ENCODE assay signal across 11 cellular contexts in genomic region chr6:47483516-47483852, GRCh38. TPM values are rescaled to one million over a fixed set of nuclear protein-coding genes. Genes with fewer than 3 reads are reported as not detected.
A peak's percentile ranks its signal among the peaks of the same experiment; 100 is the strongest.
DNase-seq lines count a peak whose midpoint lies in the region; ATAC-seq and TF ChIP-seq lines count a peak whose summit lies in the region.
"Had no signal": no experiment of that assay in that cellular context is flagged by ENCODE, and none has a peak within 500 bp of the region (broad histone marks: within the 10 kb centered on the region; RNA-seq: fewer than 3 reads in every experiment).

No MANE protein-coding gene starts in this region.

- no TSS peak for BruUV-seq in Panc1 (replicated peaks; lab: Mats Ljungman, UMichigan)

- H3K9me3 ChIP-seq in Panc1 (ENCODE audit: control insufficient read depth, insufficient read depth, low read depth, low read length) (no peaks in the 10 kb centered on the region), muscle layer of duodenum (ENCODE audit: control insufficient read depth in 1 of 2, low read length in 2 of 2) (no peaks in the 10 kb centered on the region)
- H3K9me3 ChIP-seq: pancreas had no signal

- in situ Hi-C loops in Panc1 (cut with HindIII; ENCODE audit: low pct_unique_long_range_greater_than_20kb, low sequenced_read_pairs): no loop called here

- peaks cover 2% of the 10 kb centered on the region for H3K27me3 Mint-ChIP-seq in activated T-helper 1 cell treated with anti-CD3 and anti-CD28 coated beads, Interleukin-12 subunit alpha, Interleukin-12 subunit beta, Interleukin-2, Interleukin-4 antibody, amounts not matched to agents 30 ng/mL and 10 ng/mL and 1 ng/mL, durations not matched to agents 14 hours and 24 hours and 36 hours (ENCODE audit: insufficient read depth)

- POLR2A ChIA-PET in Panc1 (lab: Charles Lee): no interaction called here

- H3K36me3 ChIP-seq in Panc1 (ENCODE audit: control insufficient read depth, insufficient read depth, low read length): peaks cover 6% of the 10 kb centered on the region; the same call in 1 of the 2 replicates
- no peaks in the 10 kb centered on the region for H3K36me3 ChIP-seq in muscle layer of duodenum (ENCODE audit: control insufficient read depth in 1 of 2, insufficient read depth in 2 of 2, low read length in 2 of 2)
- H3K36me3 ChIP-seq: pancreas had no signal

- H3K4me3 ChIP-seq in Panc1 (ENCODE audit: low read depth in 2 of 2, low read length in 2 of 2): no peak overlapping the region
- no peak overlapping the region for H3K4me3 ChIP-seq in muscle layer of duodenum (ENCODE audit: low read depth in 1 of 2, low read length in 2 of 2)
- H3K4me3 ChIP-seq: pancreas had no signal

- H3K4me3 Mint-ChIP-seq in activated T-helper 1 cell treated with anti-CD3 and anti-CD28 coated beads, Interleukin-12 subunit alpha, Interleukin-12 subunit beta, Interleukin-2, Interleukin-4 antibody, amounts not matched to agents 30 ng/mL and 10 ng/mL and 1 ng/mL, durations not matched to agents 14 hours and 24 hours and 36 hours: no peak overlapping the region

- CTCF ChIA-PET in Panc1 (lab: Charles Lee): no interaction called here

- H3K27ac ChIP-seq in Panc1 (ENCODE audit: low read length) (0 out of 2 replicates have a peak overlapping the region, but pooled peaks have one; percentile 18), muscle layer of duodenum (ENCODE audit: low read length) (peak overlapping the region; percentile 19), substantia nigra (ENCODE audit: low read depth, low read length, poor library complexity, severe bottlenecking) (no peak overlapping the region)

- H3K9me3 Mint-ChIP-seq in activated T-helper 1 cell treated with anti-CD3 and anti-CD28 coated beads, Interleukin-12 subunit alpha, Interleukin-12 subunit beta, Interleukin-2, Interleukin-4 antibody, amounts not matched to agents 30 ng/mL and 10 ng/mL and 1 ng/mL, durations not matched to agents 14 hours and 24 hours and 36 hours: no peaks in the 10 kb centered on the region

- H3K4me1 Mint-ChIP-seq in activated T-helper 1 cell treated with anti-CD3 and anti-CD28 coated beads, Interleukin-12 subunit alpha, Interleukin-12 subunit beta, Interleukin-2, Interleukin-4 antibody, amounts not matched to agents 30 ng/mL and 10 ng/mL and 1 ng/mL, durations not matched to agents 14 hours and 24 hours and 36 hours (ENCODE audit: low read depth): peaks cover 45% of the 10 kb centered on the region

- peaks cover 46% of the 10 kb centered on the region for H3K4me1 ChIP-seq in Panc1 (ENCODE audit: control insufficient read depth, insufficient read depth, low read length)
- peaks cover 7 to 14% of the 10 kb centered on the region in 2 donors for H3K4me1 ChIP-seq in muscle layer of duodenum (ENCODE audit: control insufficient read depth in 1 of 2, insufficient read depth in 2 of 2, low read length in 2 of 2)

- TF ChIP-seq CTCF in Panc1 (IDR thresholded peaks at IDR 0.05): no peak

- ATAC-seq in GM18517 (IDR thresholded peaks at IDR 0.05; ENCODE audit: unreplicated experiment) (peak; percentile 20), HG02588 (IDR thresholded peaks at IDR 0.05; ENCODE audit: unreplicated experiment) (peak; percentile 17), Panc1 (no peak)

- DNase-seq in Panc1 (ENCODE audit: low read depth, low spot score): no peak
- no peak for DNase-seq in substantia nigra (lab: John Stamatoyannopoulos, UW)
- no peak for DNase-seq in cortex of kidney (lab: John Stamatoyannopoulos, UW)
- DNase-seq in NCI-H2227 treated with DMSO at 0.1 percent for 48 hours (lab: John Stamatoyannopoulos, UW): no peak
- DNase-seq in activated T-helper 1 cell treated with anti-CD3 and anti-CD28 coated beads, Interleukin-12 subunit alpha, Interleukin-12 subunit beta, Interleukin-2, Interleukin-4 antibody, amounts not matched to agents 30 ng/mL and 10 ng/mL and 1 ng/mL, durations not matched to agents 14 hours and 24 hours and 36 hours (ENCODE audit: low spot score): no peak
- DNase-seq: H7, MV-4-11, pancreas had no signal

- no peak overlapping the region for H3K27ac Mint-ChIP-seq in activated T-helper 1 cell treated with anti-CD3 and anti-CD28 coated beads, Interleukin-12 subunit alpha, Interleukin-12 subunit beta, Interleukin-2, Interleukin-4 antibody, amounts not matched to agents 30 ng/mL and 10 ng/mL and 1 ng/mL, durations not matched to agents 14 hours and 24 hours and 36 hours

- H3K27me3 ChIP-seq in Panc1 (ENCODE audit: control insufficient read depth, insufficient read depth, low read length) (no peaks in the 10 kb centered on the region), muscle layer of duodenum (ENCODE audit: low read depth, low read length) (no peaks in the 10 kb centered on the region)
- H3K27me3 ChIP-seq: pancreas had no signal

- intact Hi-C loops in Panc1 (cut with micrococcal nuclease; ENCODE audit: unreplicated experiment): no loop called here
- intact Hi-C loops in activated T-helper 1 cell treated with anti-CD3 and anti-CD28 coated beads, Interleukin-12 subunit alpha, Interleukin-12 subunit beta, Interleukin-2, Interleukin-4 antibody, amounts not matched to agents 30 ng/mL and 10 ng/mL and 1 ng/mL, durations not matched to agents 14 hours and 24 hours and 36 hours (cut with micrococcal nuclease): no loop called here

- no peaks in the 10 kb centered on the region for H3K36me3 Mint-ChIP-seq in activated T-helper 1 cell treated with anti-CD3 and anti-CD28 coated beads, Interleukin-12 subunit alpha, Interleukin-12 subunit beta, Interleukin-2, Interleukin-4 antibody, amounts not matched to agents 30 ng/mL and 10 ng/mL and 1 ng/mL, durations not matched to agents 14 hours and 24 hours and 36 hours (ENCODE audit: low read depth)

RNA-seq across cellular contexts. Expression of gene CD2AP, which starts 5.9 kb away (rescaled TPM):
- 41.8 TPM for total RNA-seq in Panc1 (2021; ENCODE audit: unreplicated experiment)
- polyA plus RNA-seq in Panc1 (2012; ENCODE audit: insufficient read length): 12.0 TPM
- 27.3 and 29.3 TPM in 2 replicates for total RNA-seq in activated T-helper 1 cell treated with anti-CD3 and anti-CD28 coated beads, Interleukin-12 subunit alpha, Interleukin-12 subunit beta, Interleukin-2, Interleukin-4 antibody, amounts not matched to agents 30 ng/mL and 10 ng/mL and 1 ng/mL, durations not matched to agents 14 hours and 24 hours and 36 hours
